Comparison of ENCODE assay signal across 18 cellular contexts in the genomic region with DNA sequence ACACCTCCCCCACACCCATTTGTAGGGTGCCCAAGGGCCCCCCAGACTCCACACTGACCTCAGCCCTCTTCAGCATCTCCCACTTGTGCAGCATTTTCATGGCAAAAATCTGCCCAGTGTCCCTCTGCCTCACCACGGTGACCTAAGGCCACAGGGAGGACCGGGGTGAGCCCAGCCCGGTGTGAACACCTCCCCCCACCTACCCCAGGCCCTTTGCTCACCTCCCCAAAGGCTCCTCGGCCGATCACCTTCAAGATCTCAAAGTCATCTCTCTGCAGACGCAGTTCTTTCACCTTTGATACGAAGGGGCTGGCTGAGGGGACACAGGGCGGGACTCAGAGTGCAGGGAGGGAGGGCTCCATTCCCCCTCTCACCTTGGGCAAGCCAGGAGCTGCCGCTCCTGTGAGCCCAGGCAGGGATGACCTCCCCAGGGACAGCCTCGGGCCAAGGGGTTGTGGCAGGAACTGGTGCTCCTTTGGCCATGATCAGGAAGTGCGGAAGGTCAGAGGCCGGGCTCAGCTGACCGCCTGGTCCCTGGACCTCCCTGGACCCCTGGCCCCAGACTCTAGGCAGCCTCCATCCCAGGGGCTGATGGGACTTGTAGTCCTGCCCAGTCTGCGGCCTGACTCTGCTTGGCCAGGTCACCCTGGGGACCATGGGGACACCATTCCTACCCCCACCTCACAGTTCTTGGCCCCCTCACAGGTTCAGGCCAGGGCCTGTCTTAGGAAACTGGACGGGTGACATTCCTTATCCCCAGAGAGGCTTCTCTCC. TPM values are rescaled to one million over a fixed set of nuclear protein-coding genes. Genes with fewer than 3 reads are reported as not detected.
DNase-seq lines count a peak whose midpoint lies in the region; ATAC-seq and TF ChIP-seq lines count a peak whose summit lies in the region.
"Had no signal": no experiment of that assay in that cellular context is flagged by ENCODE, and none has a peak within 500 bp of the region (broad histone marks: within the 10 kb centered on the region; RNA-seq: fewer than 3 reads in every experiment).

No MANE protein-coding gene starts in this region.

- H3K27me3 ChIP-seq in RWPE2 (ENCODE audit: insufficient read depth, poor library complexity, severe bottlenecking): no peaks in the 10 kb centered on the region
- no peaks in the 10 kb centered on the region for H3K27me3 ChIP-seq in esophagus squamous epithelium
- no peaks in the 10 kb centered on the region for H3K27me3 ChIP-seq in prostate gland (replicated peaks; ENCODE audit: insufficient read depth)
- H3K27me3 ChIP-seq: cardiac muscle cell, SJSA1, uterus had no signal

- H3K36me3 ChIP-seq in RWPE2 (ENCODE audit: low read depth) (peaks cover 45% of the 10 kb centered on the region), esophagus squamous epithelium (peaks cover 0 to 43% (median 9%) of the 10 kb centered on the region in 3 donors), prostate gland (peaks cover 0 to 4% of the 10 kb centered on the region in 2 donors)
- H3K36me3 ChIP-seq: cardiac muscle cell, sigmoid colon, SJSA1, uterus had no signal

- H3K4me1 ChIP-seq in RWPE2 (ENCODE audit: insufficient read depth, poor library complexity, severe bottlenecking) (peaks cover 12% of the 10 kb centered on the region), esophagus squamous epithelium (peaks cover 8 to 58% (median 9%) of the 10 kb centered on the region in 3 donors), prostate gland (replicated peaks) (peaks cover 10% of the 10 kb centered on the region)

- BruUV-seq in Calu3 (replicated peaks; lab: Mats Ljungman, UMichigan): no TSS peak

- H3K27ac ChIP-seq in RWPE2 (ENCODE audit: poor library complexity, severe bottlenecking) (peak overlapping the region; percentile 99), esophagus squamous epithelium (peak overlapping the region; percentile 87 to 96 (median 95)), prostate gland (peak overlapping the region; percentile 89 to 90)
- H3K27ac ChIP-seq: cardiac muscle cell, sigmoid colon, SJSA1, uterus had no signal

- no peak for ATAC-seq in RWPE2 (ENCODE audit: low read depth)
- no peak for ATAC-seq in HG02642 (IDR thresholded peaks at IDR 0.05; ENCODE audit: poor library complexity, unreplicated experiment)
- ATAC-seq in HG02938 (IDR thresholded peaks at IDR 0.05; ENCODE audit: unreplicated experiment): no peak
- ATAC-seq in HG02981 (IDR thresholded peaks at IDR 0.05; ENCODE audit: unreplicated experiment): no peak
- ATAC-seq in GM18498 (IDR thresholded peaks at IDR 0.05; ENCODE audit: unreplicated experiment): no peak

- H3K36me3 Mint-ChIP-seq in Calu3 (ENCODE audit: insufficient read depth, unreplicated experiment): peaks cover 42% of the 10 kb centered on the region
- H3K36me3 Mint-ChIP-seq: activated naive CD8-positive, alpha-beta T cell had no signal

- H3K4me3 Mint-ChIP-seq in Calu3 (ENCODE audit: low read depth, unreplicated experiment): no peak overlapping the region
- H3K4me3 Mint-ChIP-seq: activated naive CD8-positive, alpha-beta T cell had no signal

- 40 to 68% methylated on average over 2 to 7 of the region's 15 CpGs for whole genome bisulfite sequencing in esophagus squamous epithelium, 2 donors
- WGBS in prostate gland: 60% methylated on average over 15 of the region's 15 CpGs

- peak; percentile 20 for DNase-seq in Calu3
- DNase-seq in RWPE2 (ENCODE audit: low spot score): no peak
- DNase-seq in esophagus squamous epithelium (lab: John Stamatoyannopoulos, UW): no peak
- peak; percentile 57 for DNase-seq in prostate gland (ENCODE audit: low spot score)
- DNase-seq: activated CD4-positive, alpha-beta T cell treated with anti-CD3 and anti-CD28 coated beads for 48 hours; effector memory CD4-positive, alpha-beta T cell; GF-D8; NCI-H345; sigmoid colon; T-helper 9 cell; uterus had no signal

- H3K4me1 Mint-ChIP-seq in Calu3 (ENCODE audit: low read depth, unreplicated experiment): peaks cover 27% of the 10 kb centered on the region

- intact Hi-C loops in Calu3 (cut with micrococcal nuclease; ENCODE audit: unreplicated experiment) (loop anchor here (10.0 kb wide), 1 partner anchor 273 kb away; the partner anchor contains the start of genes TM7SF2 and ZNHIT2), esophagus squamous epithelium (cut with DNase I) (no loop called here), prostate gland (cut with DNase I) (no loop called here)

- H3K4me3 ChIP-seq in RWPE2 (ENCODE audit: severe bottlenecking): no peak overlapping the region
- peak overlapping the region; percentile 47 to 72 (median 70) for H3K4me3 ChIP-seq in esophagus squamous epithelium
- H3K4me3 ChIP-seq in prostate gland: peak overlapping the region in 1 of 2 donors; percentile 65
- H3K4me3 ChIP-seq: cardiac muscle cell, sigmoid colon, SJSA1, uterus had no signal

- peak overlapping the region; percentile 29 for H3K27ac Mint-ChIP-seq in Calu3 (ENCODE audit: unreplicated experiment)
- H3K27ac Mint-ChIP-seq: activated naive CD8-positive, alpha-beta T cell had no signal

- TF ChIP-seq CTCF in Calu3 (IDR thresholded peaks at IDR 0.05; ENCODE audit: unreplicated experiment): no peak
- no peak for TF ChIP-seq CTCF in RWPE2 (IDR thresholded peaks at IDR 0.05; ENCODE audit: poor library complexity, severe bottlenecking)
- TF ChIP-seq CTCF in esophagus squamous epithelium (IDR thresholded peaks at IDR 0.05): no peak
- no peak for TF ChIP-seq CTCF in prostate gland (IDR thresholded peaks at IDR 0.05)

- TF ChIP-seq POLR2A in esophagus squamous epithelium (IDR thresholded peaks at IDR 0.05): no peak
- no peak for TF ChIP-seq POLR2A in prostate gland (IDR thresholded peaks at IDR 0.05)

- H3K9me3 Mint-ChIP-seq in Calu3 (ENCODE audit: low read depth, unreplicated experiment): no peaks in the 10 kb centered on the region

- CTCF ChIA-PET in Calu3 (lab: Charles Lee): interaction anchor here (0.6 kb wide), 1 partner anchor 33 kb away, joined by 3 read pairs; no protein-coding TSS in a partner anchor

- no peaks in the 10 kb centered on the region for H3K27me3 Mint-ChIP-seq in Calu3 (ENCODE audit: unreplicated experiment)
- H3K27me3 Mint-ChIP-seq: activated naive CD8-positive, alpha-beta T cell had no signal

- no peaks in the 10 kb centered on the region for H3K9me3 ChIP-seq in RWPE2 (ENCODE audit: severe bottlenecking)
- H3K9me3 ChIP-seq in esophagus squamous epithelium: no peaks in the 10 kb centered on the region
- no peaks in the 10 kb centered on the region for H3K9me3 ChIP-seq in prostate gland
- H3K9me3 ChIP-seq: sigmoid colon, SJSA1, uterus had no signal

RNA-seq across cellular contexts. Expression of gene CDC42BPG, which starts 2.7 kb away (rescaled TPM):
- total RNA-seq in Calu3 (2022): 26.5 and 33.0 TPM in 2 replicates
- 10 to 100 TPM; 16.4 to 48.5 (median 25.0) TPM for total RNA-seq in esophagus squamous epithelium
- 10 to 100 TPM; 17.2 to 24.0 TPM for total RNA-seq in prostate gland

RNA-seq across cellular contexts. Expression of gene MEN1, which starts 31.4 kb away (rescaled TPM):
- total RNA-seq in Calu3 (2022) (39.8 and 41.0 TPM in 2 replicates), esophagus squamous epithelium (10 to 100 TPM; 14.9 to 23.3 (median 17.0) TPM), prostate gland (10 to 100 TPM; 27.9 to 45.5 TPM)

RNA-seq across cellular contexts. Expression of gene EHD1, which starts 36.6 kb away (rescaled TPM):
- total RNA-seq in Calu3 (2022) (92.8 and 101 TPM in 2 replicates), esophagus squamous epithelium (10 to 100 TPM; 29.5 to 44.0 (median 31.8) TPM), prostate gland (100 to 1,000 TPM in 1 of 2 donors, 10 to 100 TPM in 1; 38.8 to 104 TPM)

RNA-seq across cellular contexts. Expression of gene MAP4K2, which starts 38.8 kb away (rescaled TPM):
- total RNA-seq in Calu3 (2022): 17.0 and 17.4 TPM in 2 replicates
- 1 to 10 TPM; 3.6 to 9.0 (median 6.1) TPM for total RNA-seq in esophagus squamous epithelium
- 10 to 100 TPM; 10.7 to 35.8 TPM for total RNA-seq in prostate gland

Comparison
In these comparisons a context has a peak if more than half of its experiments do, and no peak if none do; other contexts are left out.
1. DNase-seq: peak in Calu3 (single experiment) and prostate gland (single experiment); none in RWPE2 (single experiment) and esophagus squamous epithelium (single experiment).
2. Peak in every context shown above with its lines, with median percentiles within 50 percentile points of each other: H3K27ac ChIP-seq.